Comparison of ENCODE assay signal across 2 cellular contexts in the genomic region with DNA sequence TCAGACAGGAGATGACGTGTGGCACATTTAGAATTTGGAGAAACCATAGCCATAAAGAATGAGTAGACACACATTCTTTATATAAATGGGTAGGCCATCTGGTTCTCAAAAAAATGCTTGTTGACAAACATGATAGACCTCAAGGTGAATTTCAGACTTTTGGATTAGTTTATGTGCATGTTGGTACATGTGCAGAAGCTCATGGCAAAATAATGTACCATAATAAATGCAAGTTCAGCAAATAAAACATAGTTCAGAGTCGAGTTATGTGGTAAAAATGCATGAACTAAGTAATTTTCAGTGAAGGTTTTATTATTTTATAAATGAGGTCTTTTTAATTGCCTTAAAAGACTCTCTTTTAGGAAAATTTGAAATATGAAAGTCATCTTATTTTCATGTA.
A peak's percentile ranks its signal among the peaks of the same experiment; 100 is the strongest.
TF ChIP-seq lines count a peak whose summit lies in the region.

No MANE protein-coding gene starts in this region.

TF ChIP-seq in A549, 52 proteins besides CTCF, POLR2A, EP300 and RAD21:
- TF ChIP-seq MAFK (IDR thresholded peaks at IDR 0.05; ENCODE audit: partially characterized antibody): peak; percentile 88
- no peak for TF ChIP-seq SMC3 (IDR thresholded peaks at IDR 0.05)

TF ChIP-seq in K562, 482 proteins besides CTCF, POLR2A, EP300 and RAD21:
- no peak for TF ChIP-seq DIDO1 (tag; IDR thresholded peaks at IDR 0.05; ENCODE audit: low read depth)
- TF ChIP-seq ZNF316 (IDR thresholded peaks at IDR 0.05): peak; percentile 89
- TF ChIP-seq C11orf30 (IDR thresholded peaks at IDR 0.05; ENCODE audit: low read depth): peak; percentile 83
- TF ChIP-seq MAFK (IDR thresholded peaks at IDR 0.05; ENCODE audit: low read length): peak; percentile 77
- peak; percentile 61 for TF ChIP-seq MAFG (tag; conservative IDR thresholded peaks at IDR 0.05)
- TF ChIP-seq CHD1 (IDR thresholded peaks at IDR 0.05; ENCODE audit: low read length): no peak
- peak; percentile 84 for TF ChIP-seq MAFF (IDR thresholded peaks at IDR 0.05; ENCODE audit: low read length)
- TF ChIP-seq FIP1L1 (IDR thresholded peaks at IDR 0.05; ENCODE audit: low read depth, low read length, poor library complexity, severe bottlenecking): no peak
